ENCODE assay signal across 35 cellular contexts in genomic region chr5:133528841-133529240, GRCh38.
"Had no signal": no experiment of that assay in that cellular context is flagged by ENCODE, and none has a peak within 500 bp of the region (broad histone marks: within the 10 kb centered on the region; RNA-seq: fewer than 3 reads in every experiment).

No MANE protein-coding gene starts in this region.

- H3K27me3 ChIP-seq: adrenal gland, body of pancreas, brain microvascular endothelial cell, breast epithelium had no signal

- ATAC-seq: activated naive CD4-positive, alpha-beta T cell treated with anti-CD3 and anti-CD28 coated beads, Interleukin-2, amount 50 U/mL, for 72 hours; activated T-cell treated with anti-CD3 and anti-CD28 coated beads, Interleukin-2, amount 50 U/mL, for 4 hours; activated T-cell treated with anti-CD3 and anti-CD28 coated beads, Interleukin-2, amount 50 U/mL, for 72 hours; activated T-helper 17 cell treated with anti-CD3 and anti-CD28 coated beads, Interleukin-2, amount 50 U/mL, for 72 hours; body of pancreas; T-cell had no signal

- H3K4me1 Mint-ChIP-seq: activated B cell treated with CpG ODN at 0.5 μM for 24 hours; activated CD4-positive, alpha-beta T cell treated with anti-CD3 and anti-CD28 coated beads, Interleukin-2, amount 10 ng/mL, durations not matched to agents 24 days and 14 days; activated naive CD8-positive, alpha-beta T cell treated with anti-CD3 and anti-CD28 coated beads for 36 hours; activated T-helper 17 cell treated with anti-CD3 and anti-CD28 coated beads, Interleukin-2, amount 50 U/mL, for 72 hours; T-cell had no signal

- H3K27ac ChIP-seq: adrenal gland, body of pancreas, brain microvascular endothelial cell, breast epithelium had no signal

- H3K4me3 ChIP-seq: adrenal gland, body of pancreas, breast epithelium had no signal

- H3K4me3 Mint-ChIP-seq: activated B cell treated with CpG ODN at 0.5 μM for 24 hours; activated CD4-positive, alpha-beta memory T cell treated with anti-CD3 and anti-CD28 coated beads for 36 hours; activated CD4-positive, alpha-beta T cell treated with anti-CD3 and anti-CD28 coated beads, Interleukin-2, amount 10 ng/mL, durations not matched to agents 24 days and 14 days; activated naive CD4-positive, alpha-beta T cell treated with anti-CD3 and anti-CD28 coated beads for 36 hours; activated naive CD8-positive, alpha-beta T cell treated with anti-CD3 and anti-CD28 coated beads for 36 hours; activated T-cell treated with anti-CD3 and anti-CD28 coated beads, Interleukin-2, amount 50 U/mL, for 4 hours; activated T-cell treated with anti-CD3 and anti-CD28 coated beads, Interleukin-2, amount 50 U/mL, for 72 hours; activated T-helper 1 cell treated with anti-CD3 and anti-CD28 coated beads, Interleukin-12 subunit alpha, Interleukin-12 subunit beta, Interleukin-2, Interleukin-4 antibody, amounts not matched to agents 30 ng/mL and 10 ng/mL and 1 ng/mL, durations not matched to agents 14 hours and 24 hours and 36 hours; activated T-helper 17 cell treated with anti-CD3 and anti-CD28 coated beads, Interleukin-2, amount 50 U/mL, for 72 hours; T-cell; T-helper 1 cell treated with Interleukin-12 subunit alpha and Interleukin-12 subunit beta and Interleukin-4 antibody, amounts not matched to agents 30 μg/mL and 1 μg/mL, for 36 hours; T-helper 2 cell treated with Interferon-gamma antibody and Interleukin-4, amounts not matched to agents 5 μg/mL and 100 μg/mL, for 36 hours had no signal

- H3K9me3 ChIP-seq: adrenal gland, body of pancreas, breast epithelium had no signal

- DNase-seq: activated B cell treated with CpG ODN at 0.5 μM for 24 hours; activated CD4-positive, alpha-beta memory T cell treated with anti-CD3 and anti-CD28 coated beads for 36 hours; activated CD4-positive, alpha-beta T cell treated with anti-CD3 and anti-CD28 coated beads for 4 hours; activated CD4-positive, alpha-beta T cell treated with anti-CD3 and anti-CD28 coated beads, Interleukin-2, amount 10 ng/mL, durations not matched to agents 24 days and 14 days; activated CD4-positive, alpha-beta T cell treated with anti-CD3 and anti-CD28 coated beads, Interleukin-2, amount 50 U/mL, for 1 hour; activated CD4-positive, alpha-beta T cell treated with anti-CD3 and anti-CD28 coated beads, Interleukin-2, amount 50 U/mL, for 4 hours; activated CD4-positive, CD25-positive, alpha-beta regulatory T cell treated with anti-CD3 and anti-CD28 coated beads, Interleukin-2, amount 50 U/mL, for 72 hours; activated CD8-positive, alpha-beta memory T cell treated with anti-CD3 and anti-CD28 coated beads, Interleukin-2, amount 50 U/mL, for 4 hours; activated effector memory CD4-positive, alpha-beta T cell treated with anti-CD3 and anti-CD28 coated beads, Interleukin-2, amount 50 U/mL, for 16 hours; activated gamma-delta T cell treated with Interleukin-2 at 50 U/mL for 16 hours; activated naive CD4-positive, alpha-beta T cell; activated naive CD4-positive, alpha-beta T cell treated with anti-CD3 and anti-CD28 coated beads for 36 hours; activated naive CD4-positive, alpha-beta T cell treated with anti-CD3 and anti-CD28 coated beads, Interleukin-2, amount 50 U/mL, for 16 hours; activated naive CD8-positive, alpha-beta T cell treated with anti-CD3 and anti-CD28 coated beads for 36 hours; activated T-cell treated with anti-CD3 and anti-CD28 coated beads for 4 hours; activated T-cell treated with anti-CD3 and anti-CD28 coated beads, Interleukin-2, amount 50 U/mL, for 1 hour; activated T-cell treated with anti-CD3 and anti-CD28 coated beads, Interleukin-2, amount 50 U/mL, for 4 hours; activated T-cell treated with anti-CD3 and anti-CD28 coated beads, Interleukin-2, amount 50 U/mL, for 72 hours; adrenal gland; amniotic stem cell; aorta; body of pancreas; brain microvascular endothelial cell; central memory CD4-positive, alpha-beta T cell; T-cell; T-helper 2 cell; T-helper 9 cell had no signal

- FAIRE-seq: astrocyte, TTC549 had no signal

- H3K27ac Mint-ChIP-seq: activated B cell treated with CpG ODN at 0.5 μM for 24 hours; activated CD4-positive, alpha-beta memory T cell treated with anti-CD3 and anti-CD28 coated beads for 36 hours; activated CD4-positive, alpha-beta T cell treated with anti-CD3 and anti-CD28 coated beads, Interleukin-2, amount 10 ng/mL, durations not matched to agents 24 days and 14 days; activated naive CD4-positive, alpha-beta T cell treated with anti-CD3 and anti-CD28 coated beads for 36 hours; activated naive CD4-positive, alpha-beta T cell treated with anti-CD3 and anti-CD28 coated beads, Interleukin-2, amount 50 U/mL, for 72 hours; activated naive CD8-positive, alpha-beta T cell treated with anti-CD3 and anti-CD28 coated beads for 36 hours; activated T-cell treated with anti-CD3 and anti-CD28 coated beads, Interleukin-2, amount 50 U/mL, for 72 hours; activated T-helper 1 cell treated with anti-CD3 and anti-CD28 coated beads, Interleukin-12 subunit alpha, Interleukin-12 subunit beta, Interleukin-2, Interleukin-4 antibody, amounts not matched to agents 30 ng/mL and 10 ng/mL and 1 ng/mL, durations not matched to agents 14 hours and 24 hours and 36 hours; activated T-helper 17 cell treated with anti-CD3 and anti-CD28 coated beads, Interleukin-2, amount 50 U/mL, for 72 hours; T-cell; T-helper 1 cell treated with Interleukin-12 subunit alpha and Interleukin-12 subunit beta and Interleukin-4 antibody, amounts not matched to agents 30 μg/mL and 1 μg/mL, for 36 hours; T-helper 2 cell treated with Interferon-gamma antibody and Interleukin-4, amounts not matched to agents 5 μg/mL and 100 μg/mL, for 36 hours had no signal

- H3K27me3 Mint-ChIP-seq: activated CD4-positive, alpha-beta T cell treated with anti-CD3 and anti-CD28 coated beads, Interleukin-2, amount 10 ng/mL, durations not matched to agents 24 days and 14 days; activated naive CD8-positive, alpha-beta T cell treated with anti-CD3 and anti-CD28 coated beads for 36 hours had no signal

- H3K36me3 Mint-ChIP-seq: activated CD4-positive, alpha-beta memory T cell treated with anti-CD3 and anti-CD28 coated beads for 36 hours; activated naive CD4-positive, alpha-beta T cell treated with anti-CD3 and anti-CD28 coated beads, Interleukin-2, amount 50 U/mL, for 72 hours; activated naive CD8-positive, alpha-beta T cell treated with anti-CD3 and anti-CD28 coated beads for 36 hours; T-cell had no signal

- H3K36me3 ChIP-seq: adrenal gland, brain microvascular endothelial cell, breast epithelium had no signal

- H3K4me1 ChIP-seq: adrenal gland, body of pancreas, breast epithelium had no signal

- H3K9me3 Mint-ChIP-seq: activated B cell treated with CpG ODN at 0.5 μM for 24 hours; activated CD4-positive, alpha-beta memory T cell treated with anti-CD3 and anti-CD28 coated beads for 36 hours; activated CD4-positive, alpha-beta T cell treated with anti-CD3 and anti-CD28 coated beads, Interleukin-2, amount 10 ng/mL, durations not matched to agents 24 days and 14 days; activated naive CD4-positive, alpha-beta T cell treated with anti-CD3 and anti-CD28 coated beads for 36 hours; activated naive CD4-positive, alpha-beta T cell treated with anti-CD3 and anti-CD28 coated beads, Interleukin-2, amount 50 U/mL, for 72 hours; activated naive CD8-positive, alpha-beta T cell treated with anti-CD3 and anti-CD28 coated beads for 36 hours; activated T-cell treated with anti-CD3 and anti-CD28 coated beads, Interleukin-2, amount 50 U/mL, for 4 hours; activated T-cell treated with anti-CD3 and anti-CD28 coated beads, Interleukin-2, amount 50 U/mL, for 72 hours; activated T-helper 1 cell treated with anti-CD3 and anti-CD28 coated beads, Interleukin-12 subunit alpha, Interleukin-12 subunit beta, Interleukin-2, Interleukin-4 antibody, amounts not matched to agents 30 ng/mL and 10 ng/mL and 1 ng/mL, durations not matched to agents 14 hours and 24 hours and 36 hours; activated T-helper 17 cell treated with anti-CD3 and anti-CD28 coated beads, Interleukin-2, amount 50 U/mL, for 72 hours; T-cell; T-helper 1 cell treated with Interleukin-12 subunit alpha and Interleukin-12 subunit beta and Interleukin-4 antibody, amounts not matched to agents 30 μg/mL and 1 μg/mL, for 36 hours; T-helper 2 cell treated with Interferon-gamma antibody and Interleukin-4, amounts not matched to agents 5 μg/mL and 100 μg/mL, for 36 hours had no signal
